1 cellular context compared by ENCODE assay signal in genomic region chr10:123038782-123039631, GRCh38.
TF ChIP-seq lines count a peak whose summit lies in the region.

No MANE protein-coding gene starts in this region.

TF ChIP-seq in HepG2, 621 proteins besides CTCF, POLR2A, EP300 and RAD21 (continued from another document):
- no peak for TF ChIP-seq ZFP91 (CRISPR knock-in tag; IDR thresholded peaks at IDR 0.05; ENCODE audit: borderline replicate concordance)
- no peak for TF ChIP-seq ZSCAN30 (CRISPR knock-in tag; IDR thresholded peaks at IDR 0.05)
- TF ChIP-seq ZNF253 (CRISPR knock-in tag; IDR thresholded peaks at IDR 0.05; ENCODE audit: borderline replicate concordance) = no peak
- no peak for TF ChIP-seq ZNF740 (CRISPR knock-in tag; IDR thresholded peaks at IDR 0.05)
